Comparison of ENCODE assay signal across 23 cellular contexts in genomic region chr3:107531917-107532469, GRCh38. TPM values are rescaled to one million over a fixed set of nuclear protein-coding genes. Genes with fewer than 3 reads are reported as not detected.
A peak's percentile ranks its signal among the peaks of the same experiment; 100 is the strongest.
DNase-seq lines count a peak whose midpoint lies in the region; ATAC-seq and TF ChIP-seq lines count a peak whose summit lies in the region.
"Had no signal": no experiment of that assay in that cellular context is flagged by ENCODE, and none has a peak within 500 bp of the region (broad histone marks: within the 10 kb centered on the region; RNA-seq: fewer than 3 reads in every experiment).

No MANE protein-coding gene starts in this region.

- no peak overlapping the region for H3K4me3 Mint-ChIP-seq in activated naive CD8-positive, alpha-beta T cell
- H3K4me3 Mint-ChIP-seq in activated naive CD8-positive, alpha-beta T cell treated with anti-CD3 and anti-CD28 coated beads, Interleukin-2, amount 50 U/mL, for 24 hours = no peak overlapping the region
- H3K4me3 Mint-ChIP-seq: CD14-positive monocyte; CD4-positive, alpha-beta T cell; CD8-positive, alpha-beta memory T cell; GM23338; H9 had no signal

- CTCF ChIA-PET in HEK293T (lab: Yijun Ruan, JAX) = no interaction called here

- no peak overlapping the region for H3K18ac ChIP-seq in mesenchymal stem cell (ENCODE audit: low read depth in 1 of 2, low read length in 2 of 2)

- WGBS in mesenchymal stem cell = 99% methylated on average over 5 of the region's 9 CpGs

- H4K8ac ChIP-seq in mesenchymal stem cell (ENCODE audit: low read length) = no peak overlapping the region

- H3K27me3 ChIP-seq in mesenchymal stem cell (ENCODE audit: control insufficient read depth in 1 of 2, insufficient read depth in 1 of 2, low read length in 2 of 2) = no peaks in the 10 kb centered on the region
- H3K27me3 ChIP-seq: BE2C; BLaER1 treated with 17β-estradiol and CSF1 and Interleukin-3, amounts not matched to agents 10 nM and 100 nM had no signal

- H3K4ac ChIP-seq in mesenchymal stem cell (ENCODE audit: low read depth in 1 of 2, low read length in 2 of 2) = no peak overlapping the region

- H3K36me3 ChIP-seq in mesenchymal stem cell (ENCODE audit: control insufficient read depth in 1 of 2, insufficient read depth in 2 of 2, low read depth in 1 of 2, low read length in 2 of 2) = no peaks in the 10 kb centered on the region

- H4K91ac ChIP-seq in mesenchymal stem cell (ENCODE audit: low read length) = no peak overlapping the region

- H3K36me3 Mint-ChIP-seq in activated naive CD8-positive, alpha-beta T cell = peaks cover 4% of the 10 kb centered on the region
- H3K36me3 Mint-ChIP-seq in activated naive CD8-positive, alpha-beta T cell treated with anti-CD3 and anti-CD28 coated beads, Interleukin-2, amount 50 U/mL, for 24 hours (ENCODE audit: low read depth) = peaks cover 13% of the 10 kb centered on the region

- no peak for ATAC-seq in activated naive CD8-positive, alpha-beta T cell treated with anti-CD3 and anti-CD28 coated beads, Interleukin-2, amount 50 U/mL, for 24 hours
- ATAC-seq in SK-N-SH treated with all-trans-retinoic acid at 6 μM for 48 hours = no peak
- ATAC-seq: A549, GM12878, GM23338, HCT116 had no signal

- H3K14ac ChIP-seq in mesenchymal stem cell (ENCODE audit: low read length in 2 of 2) = no peak overlapping the region

- H2BK120ac ChIP-seq in mesenchymal stem cell (ENCODE audit: low read depth, low read length) = no peak overlapping the region

- H2AK5ac ChIP-seq in mesenchymal stem cell (ENCODE audit: low read length, severe bottlenecking) = no peak overlapping the region

- H3K9me3 Mint-ChIP-seq in activated naive CD8-positive, alpha-beta T cell (ENCODE audit: low read depth) = no peaks in the 10 kb centered on the region
- H3K9me3 Mint-ChIP-seq in activated naive CD8-positive, alpha-beta T cell treated with anti-CD3 and anti-CD28 coated beads, Interleukin-2, amount 50 U/mL, for 24 hours = no peaks in the 10 kb centered on the region
- H3K9me3 Mint-ChIP-seq: CD14-positive monocyte; CD4-positive, alpha-beta T cell; CD8-positive, alpha-beta memory T cell; GM23338; H9 had no signal

- H3K27me3 Mint-ChIP-seq in activated naive CD8-positive, alpha-beta T cell = no peaks in the 10 kb centered on the region
- H3K27me3 Mint-ChIP-seq in activated naive CD8-positive, alpha-beta T cell treated with anti-CD3 and anti-CD28 coated beads, Interleukin-2, amount 50 U/mL, for 24 hours = no peaks in the 10 kb centered on the region
- H3K27me3 Mint-ChIP-seq: CD4-positive, alpha-beta T cell; CD8-positive, alpha-beta memory T cell had no signal

- no peaks in the 10 kb centered on the region for H3K4me1 ChIP-seq in mesenchymal stem cell (ENCODE audit: control insufficient read depth, insufficient read depth, low read depth, low read length)
- H3K4me1 ChIP-seq: A549, BE2C had no signal

- no peak overlapping the region for H3K4me2 ChIP-seq in mesenchymal stem cell (ENCODE audit: low read length, poor library complexity, severe bottlenecking)
- H3K4me2 ChIP-seq: A549; BLaER1 treated with 17β-estradiol and CSF1 and Interleukin-3, amounts not matched to agents 10 nM and 100 nM; GM23338 had no signal

- H3K9me3 ChIP-seq in mesenchymal stem cell (ENCODE audit: control insufficient read depth, low read length) = no peaks in the 10 kb centered on the region
- H3K9me3 ChIP-seq: A549; BE2C; BLaER1 treated with 17β-estradiol and CSF1 and Interleukin-3, amounts not matched to agents 10 nM and 100 nM had no signal

- no peak overlapping the region for H2BK12ac ChIP-seq in mesenchymal stem cell (ENCODE audit: low read length in 2 of 2)

- H3K4me1 Mint-ChIP-seq in activated naive CD8-positive, alpha-beta T cell (ENCODE audit: low read depth) = peaks cover 40% of the 10 kb centered on the region
- H3K4me1 Mint-ChIP-seq in activated naive CD8-positive, alpha-beta T cell treated with anti-CD3 and anti-CD28 coated beads, Interleukin-2, amount 50 U/mL, for 24 hours = peaks cover 19% of the 10 kb centered on the region

- no peak overlapping the region for H3K27ac ChIP-seq in mesenchymal stem cell (ENCODE audit: low read length, poor library complexity, severe bottlenecking)
- H3K27ac ChIP-seq: A549; BLaER1 treated with 17β-estradiol and CSF1 and Interleukin-3, amounts not matched to agents 10 nM and 100 nM had no signal

- no peak overlapping the region for H2AFZ ChIP-seq in mesenchymal stem cell (ENCODE audit: low read depth, low read length)
- H2AFZ ChIP-seq: GM23338 had no signal

- peaks cover 20% of the 10 kb centered on the region for H3K79me1 ChIP-seq in mesenchymal stem cell (replicated peaks; ENCODE audit: low read length, poor library complexity, severe bottlenecking)

- POLR2A ChIA-PET in HEK293T (lab: Yijun Ruan, JAX) = no interaction called here

- peak overlapping the region; percentile 89 for H2BK15ac ChIP-seq in mesenchymal stem cell (ENCODE audit: low read depth, poor library complexity, severe bottlenecking)

- no peak overlapping the region for H3K4me3 ChIP-seq in mesenchymal stem cell (ENCODE audit: insufficient read depth in 1 of 2, low read depth in 1 of 2, low read length in 2 of 2)
- H3K4me3 ChIP-seq: A549; BLaER1 treated with 17β-estradiol and CSF1 and Interleukin-3, amounts not matched to agents 10 nM and 100 nM; GM12878; GM23338 had no signal

- DNase-seq in activated naive CD8-positive, alpha-beta T cell treated with anti-CD3 and anti-CD28 coated beads, Interleukin-2, amount 50 U/mL, for 24 hours = no peak
- no peak for DNase-seq in HEK293T (ENCODE audit: extremely low spot score)
- no peak for DNase-seq in mesenchymal stem cell
- no peak for DNase-seq in iPS-NIHi11 (ENCODE audit: low spot score)
- DNase-seq: 8988T; ACHN; AML-193; BE2C; CD4-positive, alpha-beta T cell; CD8-positive, alpha-beta memory T cell; DMS 273 treated with DMSO at 0.1 percent for 48 hours; DMS79; EL; GDM1; H9 had no signal

- H3K9ac ChIP-seq in mesenchymal stem cell (ENCODE audit: low read length) = no peak overlapping the region
- H3K9ac ChIP-seq: BLaER1 treated with 17β-estradiol and CSF1 and Interleukin-3, amounts not matched to agents 10 nM and 100 nM had no signal

- no peak overlapping the region for H2BK5ac ChIP-seq in mesenchymal stem cell (ENCODE audit: low read depth, low read length, poor library complexity, severe bottlenecking)

- peak overlapping the region; percentile 9 for H3K27ac Mint-ChIP-seq in activated naive CD8-positive, alpha-beta T cell
- H3K27ac Mint-ChIP-seq in activated naive CD8-positive, alpha-beta T cell treated with anti-CD3 and anti-CD28 coated beads, Interleukin-2, amount 50 U/mL, for 24 hours = no peak overlapping the region
- H3K27ac Mint-ChIP-seq: CD14-positive monocyte; CD4-positive, alpha-beta T cell; CD8-positive, alpha-beta memory T cell; GM23338; H9 had no signal

- no peak overlapping the region for H3K23ac ChIP-seq in mesenchymal stem cell (ENCODE audit: low read length in 2 of 2)

TF ChIP-seq in HEK293T, 16 proteins besides CTCF, POLR2A, EP300 and RAD21:
- TF ChIP-seq, protein P1, sequence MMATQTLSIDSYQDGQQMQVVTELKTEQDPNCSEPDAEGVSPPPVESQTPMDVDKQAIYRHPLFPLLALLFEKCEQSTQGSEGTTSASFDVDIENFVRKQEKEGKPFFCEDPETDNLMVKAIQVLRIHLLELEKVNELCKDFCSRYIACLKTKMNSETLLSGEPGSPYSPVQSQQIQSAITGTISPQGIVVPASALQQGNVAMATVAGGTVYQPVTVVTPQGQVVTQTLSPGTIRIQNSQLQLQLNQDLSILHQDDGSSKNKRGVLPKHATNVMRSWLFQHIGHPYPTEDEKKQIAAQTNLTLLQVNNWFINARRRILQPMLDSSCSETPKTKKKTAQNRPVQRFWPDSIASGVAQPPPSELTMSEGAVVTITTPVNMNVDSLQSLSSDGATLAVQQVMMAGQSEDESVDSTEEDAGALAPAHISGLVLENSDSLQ (IDR thresholded peaks at IDR 0.05) = peak; percentile 47
- TF ChIP-seq ZNF384 (IDR thresholded peaks at IDR 0.05) (peak; percentile 91), L3MBTL2 (conservative IDR thresholded peaks at IDR 0.05) (no peak)

TF ChIP-seq in SK-N-SH treated with all-trans-retinoic acid at 6 μM for 48 hours, 23 proteins besides CTCF, POLR2A, EP300 and RAD21:
- TF ChIP-seq CREB5 (CRISPR knock-in tag; IDR thresholded peaks at IDR 0.05; ENCODE audit: low read depth) (no peak), TOX (CRISPR knock-in tag; IDR thresholded peaks at IDR 0.05; ENCODE audit: borderline replicate concordance) (no peak), ARNTL (CRISPR knock-in tag; IDR thresholded peaks at IDR 0.05; ENCODE audit: borderline replicate concordance, low read depth) (no peak), ZNF8 (CRISPR knock-in tag; IDR thresholded peaks at IDR 0.05) (no peak), GLIS3 (CRISPR knock-in tag; IDR thresholded peaks at IDR 0.05) (no peak), ZFP3 (CRISPR knock-in tag; IDR thresholded peaks at IDR 0.05) (no peak), ISL1 (CRISPR knock-in tag; IDR thresholded peaks at IDR 0.05) (no peak)

RNA-seq across cellular contexts. Expression of gene BBX, which starts 9.2 kb away (rescaled TPM):
- polyA plus RNA-seq in mesenchymal stem cell (2013, experiment 1 of 2) = 37.7 TPM
- polyA plus RNA-seq in mesenchymal stem cell (2013, experiment 2 of 2) = 38.4 TPM
